Comparison of ENCODE assay signal across 1 cellular context in the genomic region with DNA sequence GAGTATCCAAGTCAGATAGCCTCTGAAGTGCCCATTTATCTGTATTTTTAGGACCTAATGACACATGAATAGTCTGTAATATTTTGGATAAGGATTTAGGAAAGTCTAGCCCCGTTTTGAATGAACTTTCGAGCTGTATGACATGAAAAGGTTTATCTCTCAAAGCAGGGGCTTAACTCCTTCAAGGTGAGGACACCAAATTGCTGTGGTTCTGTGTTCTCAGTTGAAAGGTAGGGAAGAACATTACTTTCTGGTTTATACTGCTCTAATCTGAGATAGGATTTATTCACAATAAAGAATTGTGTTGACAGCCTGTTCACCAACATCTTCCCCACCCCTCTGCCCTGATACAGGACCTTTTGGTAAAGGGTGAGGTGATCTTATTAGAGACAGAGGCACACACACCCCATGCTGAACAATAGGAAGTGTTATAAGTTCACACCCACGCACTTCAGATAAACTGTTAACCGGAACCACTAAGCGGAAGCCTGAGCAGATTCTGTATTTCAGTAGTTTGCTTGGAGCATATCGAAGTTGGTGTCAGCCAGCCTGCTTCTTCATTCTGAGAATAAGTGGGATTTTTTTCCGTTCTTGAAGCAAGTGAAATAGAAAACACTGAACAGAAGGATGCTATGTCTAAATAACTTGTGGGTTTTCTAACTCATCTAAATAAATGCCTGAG.
TF ChIP-seq lines count a peak whose summit lies in the region.

No MANE protein-coding gene starts in this region.

TF ChIP-seq in SK-N-SH, 30 proteins besides CTCF, POLR2A, EP300 and RAD21 (continued from another document):
- TF ChIP-seq EZH2phosphoT487 (IDR thresholded peaks at IDR 0.05; ENCODE audit: borderline replicate concordance, low read depth) (no peak), JUND (IDR thresholded peaks at IDR 0.05) (no peak), RCOR1 (IDR thresholded peaks at IDR 0.05; ENCODE audit: low read length) (no peak), GABPA (IDR thresholded peaks at IDR 0.05; ENCODE audit: low read depth) (no peak), FOXM1 (IDR thresholded peaks at IDR 0.05; ENCODE audit: low read depth) (no peak), FOSL2 (IDR thresholded peaks at IDR 0.05; ENCODE audit: borderline replicate concordance, low read depth) (no peak), FOXJ3 (CRISPR knock-in tag; IDR thresholded peaks at IDR 0.05) (no peak), RFX5 (IDR thresholded peaks at IDR 0.05; ENCODE audit: low read length) (no peak), CHD2 (IDR thresholded peaks at IDR 0.05; ENCODE audit: low read length, partially characterized antibody) (no peak)
- TF ChIP-seq, protein P1, sequence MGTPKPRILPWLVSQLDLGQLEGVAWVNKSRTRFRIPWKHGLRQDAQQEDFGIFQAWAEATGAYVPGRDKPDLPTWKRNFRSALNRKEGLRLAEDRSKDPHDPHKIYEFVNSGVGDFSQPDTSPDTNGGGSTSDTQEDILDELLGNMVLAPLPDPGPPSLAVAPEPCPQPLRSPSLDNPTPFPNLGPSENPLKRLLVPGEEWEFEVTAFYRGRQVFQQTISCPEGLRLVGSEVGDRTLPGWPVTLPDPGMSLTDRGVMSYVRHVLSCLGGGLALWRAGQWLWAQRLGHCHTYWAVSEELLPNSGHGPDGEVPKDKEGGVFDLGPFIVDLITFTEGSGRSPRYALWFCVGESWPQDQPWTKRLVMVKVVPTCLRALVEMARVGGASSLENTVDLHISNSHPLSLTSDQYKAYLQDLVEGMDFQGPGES (IDR thresholded peaks at IDR 0.05; ENCODE audit: low read depth, low read length) = no peak
